Comparison of ENCODE assay signal across 23 cellular contexts in the genomic region with DNA sequence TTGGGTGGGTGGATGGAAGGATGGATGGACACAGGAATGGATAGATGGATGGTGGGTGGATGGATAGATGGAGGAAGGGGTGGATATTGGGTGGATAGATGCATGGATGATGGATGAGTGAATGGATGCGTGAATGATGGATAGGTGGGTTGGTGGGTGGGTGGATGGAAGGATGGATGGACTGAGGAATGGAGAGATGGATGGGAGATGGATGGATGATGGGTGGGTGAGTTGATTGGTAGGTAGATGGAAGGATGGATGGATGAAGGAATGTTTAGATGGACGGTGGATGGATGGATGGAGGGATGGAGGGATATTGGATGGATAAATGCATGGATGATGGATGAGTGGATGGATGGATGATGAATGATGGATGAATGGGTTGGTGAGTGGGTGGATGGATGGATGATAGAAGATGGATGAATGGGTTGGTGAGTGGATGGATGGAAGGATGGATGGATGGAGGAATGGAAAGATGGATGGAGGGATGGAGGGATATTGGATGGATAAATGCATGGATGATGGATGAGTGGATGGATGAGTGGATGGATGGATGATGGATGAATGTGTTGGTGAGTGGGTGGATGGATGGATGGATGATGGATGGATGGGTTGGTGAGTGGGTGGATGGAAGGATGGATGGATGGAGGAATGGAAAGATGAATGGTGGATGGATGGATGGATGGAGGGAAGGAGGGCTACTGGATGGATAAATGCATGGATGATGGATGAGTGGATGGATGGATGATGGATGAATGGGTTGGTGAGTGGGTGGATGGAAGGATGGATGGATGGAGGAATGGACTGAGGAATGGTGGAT. TPM values are rescaled to one million over a fixed set of nuclear protein-coding genes. Genes with fewer than 3 reads are reported as not detected.
DNase-seq lines count a peak whose midpoint lies in the region; ATAC-seq, FAIRE-seq and TF ChIP-seq lines count a peak whose summit lies in the region.
"Had no signal": no experiment of that assay in that cellular context is flagged by ENCODE, and none has a peak within 500 bp of the region (broad histone marks: within the 10 kb centered on the region; RNA-seq: fewer than 3 reads in every experiment).

No MANE protein-coding gene starts in this region.

- no peak overlapping the region for H3K4me3 ChIP-seq in HepG2 (replicated peaks in 1 of 3; ENCODE audit: insufficient read depth in 1 of 3, low read depth in 2 of 3, low read length in 3 of 3)
- H3K4me3 ChIP-seq in right lobe of liver = no peak overlapping the region
- H3K4me3 ChIP-seq in K562 = no peak overlapping the region
- H3K4me3 ChIP-seq: BLaER1, GM23248 had no signal

- TF ChIP-seq EP300 in HepG2 (IDR thresholded peaks at IDR 0.05; ENCODE audit: low read depth in 2 of 2, low read length in 2 of 2) (no peak), HepG2 (CRISPR knock-in tag; IDR thresholded peaks at IDR 0.05; ENCODE audit: borderline replicate concordance) (no peak), K562 (IDR thresholded peaks at IDR 0.05; ENCODE audit: low read length) (no peak)

- H3K36me3 ChIP-seq in HepG2 (replicated peaks in 1 of 2; ENCODE audit: control insufficient read depth in 1 of 2, insufficient read depth in 2 of 2, low read length in 2 of 2) = no peaks in the 10 kb centered on the region
- no peaks in the 10 kb centered on the region for H3K36me3 ChIP-seq in right lobe of liver
- H3K36me3 ChIP-seq in K562 (ENCODE audit: control insufficient read depth, insufficient read depth, low read length) = no peaks in the 10 kb centered on the region
- H3K36me3 ChIP-seq: BLaER1 had no signal

- no peak for TF ChIP-seq POLR2A in HepG2 (IDR thresholded peaks at IDR 0.05; ENCODE audit: insufficient read depth in 1 of 2, low read depth in 2 of 2, low read length in 2 of 2)
- TF ChIP-seq POLR2A in right lobe of liver (IDR thresholded peaks at IDR 0.05) = no peak
- no peak for TF ChIP-seq POLR2A in K562 (conservative IDR thresholded peaks at IDR 0.05)

- H3K9ac ChIP-seq in HepG2 (ENCODE audit: insufficient read depth, low read depth, low read length) (no peak overlapping the region), K562 (ENCODE audit: insufficient read depth in 1 of 2, low read depth in 2 of 2, low read length in 2 of 2) (no peak overlapping the region)
- H3K9ac ChIP-seq: BLaER1, GM23248 had no signal

- H3K27me3 Mint-ChIP-seq in endothelial cell (ENCODE audit: unreplicated experiment) = peaks cover 13% of the 10 kb centered on the region
- H3K27me3 Mint-ChIP-seq in naive thymus-derived CD8-positive, alpha-beta T cell = peaks cover 18 to 61% (median 41%) of the 10 kb centered on the region in 5 donors

- H3K27ac Mint-ChIP-seq in endothelial cell (ENCODE audit: unreplicated experiment) = no peak overlapping the region
- no peak overlapping the region for H3K27ac Mint-ChIP-seq in naive thymus-derived CD8-positive, alpha-beta T cell
- H3K27ac Mint-ChIP-seq: B cell; CD4-positive, CD25-positive, alpha-beta regulatory T cell; CD8-positive, alpha-beta T cell; HFFc6 had no signal

- no peak for TF ChIP-seq RAD21 in HepG2 (CRISPR knock-in tag; IDR thresholded peaks at IDR 0.05)
- no peak for TF ChIP-seq RAD21 in K562 (CRISPR knock-in tag; conservative IDR thresholded peaks at IDR 0.05 in 1 of 2, IDR thresholded peaks at IDR 0.05 in 1 of 2)

- H3K9me1 ChIP-seq in K562 (ENCODE audit: control insufficient read depth, insufficient read depth, low read length) = no peaks in the 10 kb centered on the region

- CTCF ChIA-PET in HepG2 (lab: Yijun Ruan, JAX; ENCODE audit: low intra/inter-chr PET ratio, low total read pairs) = no interaction called here
- CTCF ChIA-PET in K562 (lab: Yijun Ruan, JAX; ENCODE audit: low intra/inter-chr PET ratio) = no interaction called here

- H3K4me1 ChIP-seq in HepG2 (ENCODE audit: insufficient read depth, low read length) (no peaks in the 10 kb centered on the region), right lobe of liver (no peaks in the 10 kb centered on the region), K562 (replicated peaks in 1 of 2; ENCODE audit: control insufficient read depth in 2 of 2, insufficient read depth in 2 of 2, low read length in 2 of 2) (peaks cover 0 to 15% of the 10 kb centered on the region in 2 experiments; a peak in 2 of 5 replicates)
- H3K4me1 ChIP-seq: Caco-2 had no signal

- H3K27ac ChIP-seq in HepG2 (ENCODE audit: extremely low read length, insufficient read depth, low read length) (no peak overlapping the region), right lobe of liver (no peak overlapping the region), K562 (ENCODE audit: extremely low read depth, low read depth, low read length) (no peak overlapping the region)
- H3K27ac ChIP-seq: 22Rv1, BLaER1, C4-2B, GM23248 had no signal

- H2AFZ ChIP-seq in HepG2 (ENCODE audit: low read length) (no peak overlapping the region), K562 (ENCODE audit: low read depth, low read length) (no peak overlapping the region)
- H2AFZ ChIP-seq: GM23248 had no signal

- no peak for ATAC-seq in HepG2
- ATAC-seq in right lobe of liver = no peak
- ATAC-seq in K562 = no peak
- no peak for ATAC-seq in naive thymus-derived CD8-positive, alpha-beta T cell
- ATAC-seq in HG02588 (IDR thresholded peaks at IDR 0.05; ENCODE audit: unreplicated experiment) = no peak
- ATAC-seq in GM21360 (IDR thresholded peaks at IDR 0.05; ENCODE audit: unreplicated experiment) = no peak
- ATAC-seq: CD8-positive, alpha-beta T cell; HCT116 had no signal

- H3K4me1 Mint-ChIP-seq in endothelial cell (ENCODE audit: unreplicated experiment) = no peaks in the 10 kb centered on the region
- H3K4me1 Mint-ChIP-seq in naive thymus-derived CD8-positive, alpha-beta T cell = no peaks in the 10 kb centered on the region
- H3K4me1 Mint-ChIP-seq: B cell; CD4-positive, CD25-positive, alpha-beta regulatory T cell had no signal

- H3K27me3 ChIP-seq in HepG2 (ENCODE audit: control insufficient read depth in 1 of 2, insufficient read depth in 2 of 2, low read length in 2 of 2) (peaks cover 3 to 25% of the 10 kb centered on the region in 2 experiments; a peak in 4 of 5 replicates), right lobe of liver (no peaks in the 10 kb centered on the region), K562 (ENCODE audit: control insufficient read depth in 2 of 2, insufficient read depth in 2 of 2, low read length in 2 of 2) (peaks cover 13 to 68% of the 10 kb centered on the region in 2 experiments)
- H3K27me3 ChIP-seq: BLaER1 had no signal

- no peak for FAIRE-seq in HepG2 (lab: Jason Lieb, UNC)
- no peak for FAIRE-seq in K562 (lab: Jason Lieb, UNC)
- FAIRE-seq: A204.1, G401.6, GM12892 had no signal

- DNase-seq in HepG2 (ENCODE audit: low spot score) (no peak), right lobe of liver (no peak), K562 (ENCODE audit: extremely low read depth in 1 of 4, low spot score in 3 of 4) (no peak), endothelial cell (ENCODE audit: low spot score) (no peak)
- no peak for DNase-seq in naive thymus-derived CD8-positive, alpha-beta T cell
- DNase-seq: Caco-2; CD4-positive, CD25-positive, alpha-beta regulatory T cell; CD8-positive, alpha-beta T cell; DMS153; DND-41; GM23248; H9; HFFc6 had no signal

- no TSS peak for BruUV-seq in HepG2 (replicated peaks; lab: Mats Ljungman, UMichigan)
- no TSS peak for BruUV-seq in K562 (replicated peaks; lab: Mats Ljungman, UMichigan)

- intact Hi-C loops in HepG2 (cut with micrococcal nuclease; ENCODE audit: unreplicated experiment) (no loop called here), right lobe of liver (cut with DNase I) (no loop called here), K562 (cut with micrococcal nuclease) (no loop called here)

- no peaks in the 10 kb centered on the region for H4K20me1 ChIP-seq in HepG2 (ENCODE audit: insufficient read depth, low read length)
- no peaks in the 10 kb centered on the region for H4K20me1 ChIP-seq in K562 (replicated peaks; ENCODE audit: control insufficient read depth, insufficient read depth, low read length)
- H4K20me1 ChIP-seq: BLaER1 had no signal

- no peaks in the 10 kb centered on the region for H3K9me3 ChIP-seq in HepG2 (ENCODE audit: low read length)
- no peaks in the 10 kb centered on the region for H3K9me3 ChIP-seq in right lobe of liver
- H3K9me3 ChIP-seq in K562 (replicated peaks; ENCODE audit: control insufficient read depth, insufficient read depth, low read depth, low read length) = no peaks in the 10 kb centered on the region
- H3K9me3 ChIP-seq: BLaER1, Caco-2 had no signal

- 2% methylated on average over 2 of the region's 2 CpGs for WGBS in HepG2 (ENCODE audit: low lambda C conversion rate)
- WGBS in right lobe of liver (ENCODE audit: insufficient coverage, low coverage, low lambda C conversion rate, missing lambda C conversion rate) = 43% methylated on average over 2 of the region's 2 CpGs
- WGBS in K562 (ENCODE audit: insufficient coverage, low coverage, missing lambda C conversion rate) = 0% methylated on average over 2 of the region's 2 CpGs

- peaks cover 7% of the 10 kb centered on the region for H3K9me3 Mint-ChIP-seq in endothelial cell (ENCODE audit: unreplicated experiment)
- peaks cover 0 to 17% (median 0%) of the 10 kb centered on the region in 9 donors for H3K9me3 Mint-ChIP-seq in naive thymus-derived CD8-positive, alpha-beta T cell
- H3K9me3 Mint-ChIP-seq: CD8-positive, alpha-beta T cell had no signal

- TF ChIP-seq CTCF in HepG2 (CRISPR knock-in tag; IDR thresholded peaks at IDR 0.05) = no peak
- no peak for TF ChIP-seq CTCF in right lobe of liver (IDR thresholded peaks at IDR 0.05)
- no peak for TF ChIP-seq CTCF in K562 (IDR thresholded peaks at IDR 0.05 in 2 of 3, conservative IDR thresholded peaks at IDR 0.05 in 1 of 3; ENCODE audit: insufficient read depth in 2 of 3, low read depth in 1 of 3, low read length in 3 of 3)
- TF ChIP-seq CTCF in endothelial cell (IDR thresholded peaks at IDR 0.05; ENCODE audit: unreplicated experiment) = no peak

- POLR2A ChIA-PET in HepG2 (lab: Yijun Ruan, JAX) = no interaction called here
- POLR2A ChIA-PET in K562 (lab: Yijun Ruan, JAX) = no interaction called here
- POLR2A ChIA-PET in naive thymus-derived CD8-positive, alpha-beta T cell (lab: Charles Lee) = no interaction called here

- H3K36me3 Mint-ChIP-seq in endothelial cell (ENCODE audit: low read depth, unreplicated experiment) = peaks cover 11% of the 10 kb centered on the region
- peaks cover 0 to 4% (median 0%) of the 10 kb centered on the region in 3 donors for H3K36me3 Mint-ChIP-seq in naive thymus-derived CD8-positive, alpha-beta T cell
- H3K36me3 Mint-ChIP-seq: CD8-positive, alpha-beta T cell had no signal

- peak overlapping the region; percentile 13 for H3K4me3 Mint-ChIP-seq in endothelial cell (ENCODE audit: unreplicated experiment)
- H3K4me3 Mint-ChIP-seq in naive thymus-derived CD8-positive, alpha-beta T cell = no peak overlapping the region
- H3K4me3 Mint-ChIP-seq: B cell; CD4-positive, CD25-positive, alpha-beta regulatory T cell; CD8-positive, alpha-beta T cell; H9; HFFc6 had no signal

- H3K4me2 ChIP-seq in HepG2 (ENCODE audit: low read depth, low read length) (no peak overlapping the region), K562 (ENCODE audit: insufficient read depth, low read length) (no peak overlapping the region)
- H3K4me2 ChIP-seq: BLaER1 had no signal

- in situ Hi-C loops in HepG2 (cut with HindIII; ENCODE audit: extremely low pct_ligation_motif_present, low pct_unique_long_range_greater_than_20kb) (no loop called here), K562 (cut with MboI) (no loop called here)

- H3K79me2 ChIP-seq in HepG2 (ENCODE audit: insufficient read depth, low read length) (no peaks in the 10 kb centered on the region), K562 (ENCODE audit: control insufficient read depth, insufficient read depth, low read length) (no peaks in the 10 kb centered on the region)

RNA-seq across cellular contexts. Expression of gene GRPEL1, which starts 50.4 kb away (rescaled TPM):
- 141 and 213 TPM in 2 replicates for total RNA-seq in HepG2 (2016; rRNA removed; fragmentation: Illumina TruSeq; extraction: Trizol)
- total RNA-seq in HepG2 (2016; cell fraction: cytosol; rRNA removed; fragmentation: Illumina TruSeq; extraction: Trizol; ENCODE audit: low read depth) = 24.3 and 28.6 TPM in 2 replicates
- total RNA-seq in HepG2 (2016; cell fraction: insoluble cytoplasmic fraction; rRNA removed; fragmentation: Illumina TruSeq; extraction: Trizol) = 139 and 219 TPM in 2 replicates
- 37.5 and 43.6 TPM in 2 replicates for total RNA-seq in HepG2 (2016; cell fraction: membrane; rRNA removed; fragmentation: Illumina TruSeq; extraction: Trizol)
- 48.8 and 49.5 TPM in 2 replicates for total RNA-seq in HepG2 (2016; cell fraction: nucleus; rRNA removed; fragmentation: Illumina TruSeq; extraction: Trizol)
- polyA plus RNA-seq in HepG2 (2011; rRNA removed) = 27.2 and 32.3 TPM in 2 replicates
- polyA plus RNA-seq in HepG2 (2011; cell fraction: cytosol; rRNA removed) = 30.3 and 39.4 TPM in 2 replicates
- 12.6 and 17.4 TPM in 2 replicates for polyA plus RNA-seq in HepG2 (2011; cell fraction: nucleus; rRNA removed)
- polyA plus RNA-seq in HepG2 (2012) = 52.6 and 70.0 TPM in 2 replicates
- 28.9 and 31.1 TPM in 2 replicates for polyA plus RNA-seq in HepG2 (2016; cell fraction: cytosol; fragmentation: Illumina TruSeq; extraction: Trizol; ENCODE audit: low read depth)
- 220 and 231 TPM in 2 replicates for polyA plus RNA-seq in HepG2 (2016; cell fraction: insoluble cytoplasmic fraction; fragmentation: Illumina TruSeq; extraction: Trizol; ENCODE audit: low read depth)
- polyA plus RNA-seq in HepG2 (2016; cell fraction: membrane; fragmentation: Illumina TruSeq; extraction: Trizol; ENCODE audit: low read depth) = 28.9 and 29.2 TPM in 2 replicates
- 73.7 and 88.9 TPM in 2 replicates for polyA plus RNA-seq in HepG2 (2016; cell fraction: nucleus; fragmentation: Illumina TruSeq; extraction: Trizol; ENCODE audit: insufficient read depth, low read depth)
- 23.2 and 27.5 TPM in 2 replicates for polyA minus RNA-seq in HepG2 (2011; rRNA and poly(A)+ RNA removed; ENCODE audit: low replicate concordance)
- 19.1 and 25.1 TPM in 2 replicates for polyA minus RNA-seq in HepG2 (2011; cell fraction: cytosol; rRNA and poly(A)+ RNA removed)
- 36.8 and 50.7 TPM in 2 replicates for polyA minus RNA-seq in HepG2 (2011; cell fraction: nucleus; rRNA and poly(A)+ RNA removed)
- 10 to 100 TPM; 30.0 to 49.2 (median 45.3) TPM for total RNA-seq in right lobe of liver
- 36.2 and 43.9 TPM in 2 replicates for total RNA-seq in K562 (2011; cell fraction: chromatin; rRNA removed; ENCODE audit: low replicate concordance)
- total RNA-seq in K562 (2011; cell fraction: nucleolus; rRNA removed) = 32.4 and 37.0 TPM in 2 replicates
- total RNA-seq in K562 (2011; cell fraction: nucleoplasm; rRNA removed) = 41.4 and 49.8 TPM in 2 replicates
- 72.5 and 99.5 TPM in 2 replicates for total RNA-seq in K562 (2014; rRNA removed)
- total RNA-seq in K562 (2014; rRNA removed; fragmentation: Illumina TruSeq; extraction: Trizol) = 86.6 and 90.2 TPM in 2 replicates
- total RNA-seq in K562 (2015; rRNA removed; fragmentation: Illumina TruSeq; extraction: Trizol) = 77.4 and 84.4 TPM in 2 replicates
- 59.7 and 63.7 TPM in 2 replicates for total RNA-seq in K562 (2021)
- 34.9 and 43.4 TPM in 2 replicates for polyA plus RNA-seq in K562 (2011; rRNA removed)
- polyA plus RNA-seq in K562 (2011; cell fraction: cytosol; rRNA removed) = 16.6 and 26.2 TPM in 2 replicates
- polyA plus RNA-seq in K562 (2011; cell fraction: nucleus; rRNA removed) = 16.0 and 19.8 TPM in 2 replicates
- 23.4 and 48.5 TPM in 2 replicates for polyA plus RNA-seq in K562 (2012)
- polyA plus RNA-seq in K562 (2014; fragmentation: Illumina TruSeq; extraction: Trizol) = 87.3 and 88.7 TPM in 2 replicates
- polyA plus RNA-seq in K562 (2014; fragmentation: Nextera tagmentation; extraction: Ambion mirVana) = 100 to 1,000 TPM; 125 to 192 TPM
- polyA plus RNA-seq in K562 (2014; rRNA removed) = 64.3 and 65.9 TPM in 2 replicates
- polyA minus RNA-seq in K562 (2011; rRNA and poly(A)+ RNA removed) = 59.1 and 61.5 TPM in 2 replicates
- polyA minus RNA-seq in K562 (2011; cell fraction: cytosol; rRNA and poly(A)+ RNA removed) = 21.3 and 24.2 TPM in 2 replicates
- polyA minus RNA-seq in K562 (2011; cell fraction: nucleus; rRNA and poly(A)+ RNA removed) = 18.3 and 25.0 TPM in 2 replicates
- total RNA-seq in endothelial cell (ENCODE audit: unreplicated experiment) = 20.3 TPM
- 10 to 100 TPM; 37.8 to 39.7 TPM for total RNA-seq in naive thymus-derived CD8-positive, alpha-beta T cell
- polyA plus RNA-seq in naive thymus-derived CD8-positive, alpha-beta T cell = 10 to 100 TPM; 31.4 to 47.6 (median 36.3) TPM

Comparison
In these comparisons a context has a peak if more than half of its experiments do, and no peak if none do; other contexts are left out.
1. Of the 241 proteins assayed by ChIP-seq in both HepG2 and K562: peak only in HepG2: NFRKB; only in K562: none; in both: none; in neither: 238; mixed calls (peak in some experiments, not most) for 2.